ENCODE assay signal across 1 cellular context in genomic region chr19:16382775-16383543, GRCh38.
TF ChIP-seq lines count a peak whose summit lies in the region.

No MANE protein-coding gene starts in this region.

TF ChIP-seq in HepG2, 621 proteins besides CTCF, POLR2A, EP300 and RAD21 (continued from another document):
- TF ChIP-seq HOMEZ (CRISPR knock-in tag; IDR thresholded peaks at IDR 0.05; ENCODE audit: low read depth) (no peak), ZNF572 (CRISPR knock-in tag; IDR thresholded peaks at IDR 0.05) (no peak), CHD2 (IDR thresholded peaks at IDR 0.05; ENCODE audit: low read depth, low read length) (no peak), ZNF543 (CRISPR knock-in tag; IDR thresholded peaks at IDR 0.05) (no peak), PRDM10 (CRISPR knock-in tag; IDR thresholded peaks at IDR 0.05; ENCODE audit: low read depth) (no peak), SOX6 (IDR thresholded peaks at IDR 0.05) (no peak), SOX6 (CRISPR knock-in tag; IDR thresholded peaks at IDR 0.05) (no peak), ZNF639 (CRISPR knock-in tag; conservative IDR thresholded peaks at IDR 0.05) (no peak), ZFP91 (CRISPR knock-in tag; IDR thresholded peaks at IDR 0.05; ENCODE audit: borderline replicate concordance) (peak; percentile 66), ZNF770 (CRISPR knock-in tag; IDR thresholded peaks at IDR 0.05) (peak; percentile 61), FOXA1 (IDR thresholded peaks at IDR 0.05) (no peak), FOXA1 (CRISPR knock-in tag; IDR thresholded peaks at IDR 0.05) (0 out of 2 replicates have a peak, but pooled peaks have one; percentile 5), GFI1 (CRISPR knock-in tag; IDR thresholded peaks at IDR 0.05; ENCODE audit: borderline replicate concordance) (no peak), KLF16 (CRISPR knock-in tag; IDR thresholded peaks at IDR 0.05) (no peak), BORCS8-MEF2B (CRISPR knock-in tag; IDR thresholded peaks at IDR 0.05) (no peak), HNF1B (CRISPR knock-in tag; IDR thresholded peaks at IDR 0.05) (no peak), SMC3 (IDR thresholded peaks at IDR 0.05; ENCODE audit: low read length) (peak; percentile 46), GZF1 (CRISPR knock-in tag; IDR thresholded peaks at IDR 0.05) (no peak), ZSCAN20 (CRISPR knock-in tag; IDR thresholded peaks at IDR 0.05; ENCODE audit: borderline replicate concordance) (no peak), ZKSCAN8 (CRISPR knock-in tag; IDR thresholded peaks at IDR 0.05; ENCODE audit: borderline replicate concordance) (no peak), ZBTB44 (CRISPR knock-in tag; IDR thresholded peaks at IDR 0.05) (no peak), NR2C2 (CRISPR knock-in tag; IDR thresholded peaks at IDR 0.05; ENCODE audit: borderline replicate concordance) (no peak), ZNF501 (CRISPR knock-in tag; IDR thresholded peaks at IDR 0.05) (no peak), FOXP1 (IDR thresholded peaks at IDR 0.05) (no peak), FOXP1 (CRISPR knock-in tag; IDR thresholded peaks at IDR 0.05) (no peak), ZNF790 (CRISPR knock-in tag; IDR thresholded peaks at IDR 0.05; ENCODE audit: borderline replicate concordance) (no peak), ZBTB3 (CRISPR knock-in tag; IDR thresholded peaks at IDR 0.05; ENCODE audit: borderline replicate concordance, low read depth) (no peak), SRY (CRISPR knock-in tag; IDR thresholded peaks at IDR 0.05) (no peak), SATB2 (CRISPR knock-in tag; IDR thresholded peaks at IDR 0.05) (no peak), ZKSCAN1 (IDR thresholded peaks at IDR 0.05; ENCODE audit: low read length) (no peak), PITX1 (CRISPR knock-in tag; IDR thresholded peaks at IDR 0.05) (no peak)
